In genomic region chr19:12610540-12611360, GRCh38 we compare ENCODE assay signal across 8 cellular contexts. TPM values are rescaled to one million over a fixed set of nuclear protein-coding genes. Genes with fewer than 3 reads are reported as not detected.
DNase-seq lines count a peak whose midpoint lies in the region; ATAC-seq and TF ChIP-seq lines count a peak whose summit lies in the region.

Gene ZNF490 (minus strand): TSS chr19:12610813. CDS start chr19:12610680, 133 bp downstream.
Gene ZNF791 (plus strand): TSS chr19:12610920. CDS start chr19:12611080, 160 bp downstream.

- BruUV-seq in PC-9 (replicated peaks; lab: Mats Ljungman, UMichigan): TSS peak; percentile 77

- H3F3A ChIP-seq in PC-9 (ENCODE audit: insufficient read depth, low read depth): peaks cover 10% of the 10 kb centered on the region

- H3K4me1 ChIP-seq in PC-9 (replicated peaks; ENCODE audit: insufficient read depth) (peaks cover 8% of the 10 kb centered on the region; the same call in 1 of the 2 replicates), mucosa of descending colon (ENCODE audit: low read depth) (peaks cover 21% of the 10 kb centered on the region)

- peak within 1 kb of the TSS; percentile 94 for H2AFZ ChIP-seq in PC-9

- TF ChIP-seq CTCF in PC-9 (conservative IDR thresholded peaks at IDR 0.05): no peak
- peak; percentile 3 for TF ChIP-seq CTCF in epithelial cell of proximal tubule (conservative IDR thresholded peaks at IDR 0.05; ENCODE audit: low read depth, low read length)
- TF ChIP-seq CTCF in mucosa of descending colon (IDR thresholded peaks at IDR 0.05): peak; percentile 19

- ATAC-seq in GM21717 (IDR thresholded peaks at IDR 0.05; ENCODE audit: unreplicated experiment) (peak; percentile 68), mucosa of descending colon (peak; percentile 98)

- H3K9me3 ChIP-seq in PC-9 (ENCODE audit: insufficient read depth, low read depth) (peaks cover 4% of the 10 kb centered on the region; the same call in 1 of the 2 replicates), mucosa of descending colon (no peaks in the 10 kb centered on the region)

- peak within 1 kb of the TSS; percentile 55 for H3K27ac ChIP-seq in PC-9

- peaks cover 28% of the 10 kb centered on the region for H3K36me3 ChIP-seq in PC-9 (ENCODE audit: low read depth)
- H3K36me3 ChIP-seq in mucosa of descending colon (ENCODE audit: low read depth): no peaks in the 10 kb centered on the region

- POLR2A ChIA-PET in PC-9 (lab: Charles Lee; ENCODE audit: unreplicated experiment): interaction anchor here (0.5 to 1.0 kb wide), 9 partner anchors 8 to 1472 kb away, joined by 3 to 8 read pairs (median 5); partner anchors contain the start of gene JUNB

- H3K79me2 ChIP-seq in PC-9 (ENCODE audit: low read depth): peaks cover 59% of the 10 kb centered on the region

- DNase-seq in DMS153 (lab: John Stamatoyannopoulos, UW) (peak; percentile 93), KBM-7 (peak; percentile 97), PC-9 (peak; percentile 94 to 95), epithelial cell of proximal tubule (ENCODE audit: low read depth) (peak; percentile 83), mucosa of descending colon (peak; percentile 96 to 99 (median 99))
- DNase-seq in activated T-cell treated with anti-CD3 and anti-CD28 coated beads, Interleukin-2, amount 50 U/mL, for 1 hour: peak; percentile 93
- DNase-seq in stimulated activated CD8-positive, alpha-beta memory T cell treated with anti-CD3 and anti-CD28 coated beads, Interleukin-4, amount 100 ng/mL, for 1 hour (ENCODE audit: low read depth in 2 of 2, low spot score in 1 of 2): peak; percentile 89 to 92

- in situ Hi-C loops in KBM-7 (cut with MboI; ENCODE audit: low pct_unique_long_range_greater_than_20kb, low sequenced_read_pairs): no loop called here

- H3K9me2 ChIP-seq in PC-9 (ENCODE audit: insufficient read depth): no peaks in the 10 kb centered on the region

- intact Hi-C loops in PC-9 (cut with micrococcal nuclease; ENCODE audit: unreplicated experiment): loop anchor here (2.0 kb wide), 1 partner anchor 60 kb away; the partner anchor contains the start of gene ZNF564
- intact Hi-C loops in mucosa of descending colon (cut with DNase I, micrococcal nuclease): no loop called here

- peak within 1 kb of the TSS; percentile 78 for H3K4me2 ChIP-seq in PC-9

- H3K4me3 ChIP-seq in PC-9: peak within 1 kb of the TSS; percentile 78
- peak within 1 kb of the TSS; percentile 100 for H3K4me3 ChIP-seq in epithelial cell of proximal tubule (ENCODE audit: low read depth, low read length)
- peak within 1 kb of the TSS; percentile 100 for H3K4me3 ChIP-seq in mucosa of descending colon

- H4K20me1 ChIP-seq in PC-9 (ENCODE audit: insufficient read depth): peaks cover 11% of the 10 kb centered on the region; the same call in 1 of the 2 replicates

- CTCF ChIA-PET in PC-9 (lab: Charles Lee): interaction anchor here (1.0 kb wide), 1 partner anchor 60 kb away, joined by 3 read pairs; no protein-coding TSS in a partner anchor

- no peaks in the 10 kb centered on the region for H3K27me3 ChIP-seq in PC-9 (ENCODE audit: insufficient read depth, low read depth)

RNA-seq across cellular contexts. Expression of gene ZNF490, which starts in this region (rescaled TPM):
- total RNA-seq in PC-9 (2021): 7.5 and 8.9 TPM in 2 replicates
- 1.2 and 2.0 TPM in 2 replicates for total RNA-seq in epithelial cell of proximal tubule
- 10 to 100 TPM in 1 of 3 donors, 1 to 10 TPM in 2; 8.6 to 11.3 (median 8.8) TPM for total RNA-seq in mucosa of descending colon

RNA-seq across cellular contexts. Expression of gene ZNF791, which starts in this region (rescaled TPM):
- total RNA-seq in PC-9 (2021) (22.4 and 27.7 TPM in 2 replicates), epithelial cell of proximal tubule (4.1 and 5.5 TPM in 2 replicates), mucosa of descending colon (10 to 100 TPM; 22.5 to 29.7 (median 26.9) TPM)

Comparison
In these comparisons a context has a peak if more than half of its experiments do, and no peak if none do; other contexts are left out.
1. Peak in every context shown above with its lines: DNase-seq, ATAC-seq, H3K4me3 ChIP-seq and H3K27ac ChIP-seq.